Comparison of ENCODE assay signal across 17 cellular contexts in the genomic region with DNA sequence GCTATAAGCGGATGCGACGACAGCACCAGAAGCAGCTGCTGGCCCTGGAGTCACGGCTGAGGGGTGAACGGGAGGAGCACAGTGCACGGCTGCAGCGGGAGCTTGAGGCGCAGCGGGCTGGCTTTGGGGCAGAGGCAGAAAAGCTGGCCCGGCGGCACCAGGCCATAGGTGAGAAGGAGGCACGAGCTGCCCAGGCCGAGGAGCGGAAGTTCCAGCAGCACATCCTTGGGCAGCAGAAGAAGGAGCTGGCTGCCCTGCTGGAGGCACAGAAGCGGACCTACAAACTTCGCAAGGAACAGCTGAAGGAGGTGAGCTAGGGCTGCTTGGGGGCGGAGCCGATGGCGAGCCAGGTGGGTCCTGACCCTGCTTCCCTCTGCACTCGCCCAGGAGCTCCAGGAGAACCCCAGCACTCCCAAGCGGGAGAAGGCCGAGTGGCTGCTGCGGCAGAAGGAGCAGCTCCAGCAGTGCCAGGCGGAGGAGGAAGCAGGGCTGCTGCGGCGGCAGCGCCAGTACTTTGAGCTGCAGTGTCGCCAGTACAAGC. TPM values are rescaled to one million over a fixed set of nuclear protein-coding genes. Genes with fewer than 3 reads are reported as not detected.
"Had no signal": no experiment of that assay in that cellular context is flagged by ENCODE, and none has a peak within 500 bp of the region (broad histone marks: within the 10 kb centered on the region; RNA-seq: fewer than 3 reads in every experiment).

No MANE protein-coding gene starts in this region.

- H3K4me1 ChIP-seq: neural progenitor cell had no signal

- H3K4me3 ChIP-seq: lung, neural progenitor cell, thoracic aorta had no signal

- H3K4me1 Mint-ChIP-seq: activated CD4-positive, alpha-beta T cell treated with anti-CD3 and anti-CD28 coated beads, Interleukin-2, amount 10 ng/mL, durations not matched to agents 7 days and 5 days; activated naive CD8-positive, alpha-beta T cell treated with anti-CD3 and anti-CD28 coated beads, Interleukin-2, amount 10 ng/mL, durations not matched to agents 7 days and 5 days; mesothelial cell of epicardium had no signal

- H3K9me3 Mint-ChIP-seq: activated CD4-positive, alpha-beta T cell treated with anti-CD3 and anti-CD28 coated beads, Interleukin-2, amount 10 ng/mL, durations not matched to agents 7 days and 5 days; activated naive CD8-positive, alpha-beta T cell treated with anti-CD3 and anti-CD28 coated beads, Interleukin-2, amount 10 ng/mL, durations not matched to agents 7 days and 5 days; activated T-helper 1 cell treated with anti-CD3 and anti-CD28 coated beads, Interleukin-12 subunit alpha, Interleukin-12 subunit beta, Interleukin-2, Interleukin-4 antibody, amounts not matched to agents 30 ng/mL and 10 ng/mL and 1 ng/mL, durations not matched to agents 14 hours and 24 hours and 36 hours; dendritic cell treated with granulocyte-macrophage colony-stimulating factor and Interleukin-4, amounts not matched to agents 40 ng/mL and 50 ng/mL, for 4 days; mesothelial cell of epicardium; neural progenitor cell had no signal

- H3K4me3 Mint-ChIP-seq: activated CD4-positive, alpha-beta T cell treated with anti-CD3 and anti-CD28 coated beads, Interleukin-2, amount 10 ng/mL, durations not matched to agents 7 days and 5 days; activated naive CD8-positive, alpha-beta T cell treated with anti-CD3 and anti-CD28 coated beads, Interleukin-2, amount 10 ng/mL, durations not matched to agents 7 days and 5 days; activated T-helper 1 cell treated with anti-CD3 and anti-CD28 coated beads, Interleukin-12 subunit alpha, Interleukin-12 subunit beta, Interleukin-2, Interleukin-4 antibody, amounts not matched to agents 30 ng/mL and 10 ng/mL and 1 ng/mL, durations not matched to agents 14 hours and 24 hours and 36 hours; dendritic cell treated with granulocyte-macrophage colony-stimulating factor and Interleukin-4, amounts not matched to agents 40 ng/mL and 50 ng/mL, for 4 days; mesothelial cell of epicardium; neural progenitor cell had no signal

- H3K27ac ChIP-seq: epithelial cell of prostate, neural progenitor cell, thoracic aorta had no signal

- H3K27ac Mint-ChIP-seq: activated CD4-positive, alpha-beta T cell treated with anti-CD3 and anti-CD28 coated beads, Interleukin-2, amount 10 ng/mL, durations not matched to agents 7 days and 5 days; activated naive CD8-positive, alpha-beta T cell treated with anti-CD3 and anti-CD28 coated beads, Interleukin-2, amount 10 ng/mL, durations not matched to agents 7 days and 5 days; activated T-helper 1 cell treated with anti-CD3 and anti-CD28 coated beads, Interleukin-12 subunit alpha, Interleukin-12 subunit beta, Interleukin-2, Interleukin-4 antibody, amounts not matched to agents 30 ng/mL and 10 ng/mL and 1 ng/mL, durations not matched to agents 14 hours and 24 hours and 36 hours; dendritic cell treated with granulocyte-macrophage colony-stimulating factor and Interleukin-4, amounts not matched to agents 40 ng/mL and 50 ng/mL, for 4 days; mesothelial cell of epicardium; neural progenitor cell had no signal

- H3K36me3 ChIP-seq: neural progenitor cell had no signal

- H3K9me3 ChIP-seq: thoracic aorta had no signal

- H3K27me3 ChIP-seq: neural progenitor cell had no signal

- DNase-seq: activated CD4-positive, alpha-beta T cell treated with anti-CD3 and anti-CD28 coated beads, Interleukin-2, amount 10 ng/mL, durations not matched to agents 7 days and 5 days; activated CD4-positive, CD25-positive, alpha-beta regulatory T cell; activated naive CD8-positive, alpha-beta T cell treated with anti-CD3 and anti-CD28 coated beads, Interleukin-2, amount 10 ng/mL, durations not matched to agents 7 days and 5 days; anterior cingulate cortex; cerebellar nuclear complex; effector memory CD4-positive, alpha-beta T cell; foreskin melanocyte; stimulated activated CD4-positive, alpha-beta T cell treated with anti-CD3 and anti-CD28 coated beads, Interleukin-12 subunit alpha, Interleukin-12 subunit beta, amount 100 ng/mL, for 4 hours; stimulated activated CD4-positive, alpha-beta T cell treated with anti-CD3 and anti-CD28 coated beads, Interleukin-2, amount 100 ng/mL, for 24 hours; SW 1271 had no signal

- H3K27me3 Mint-ChIP-seq: activated CD4-positive, alpha-beta T cell treated with anti-CD3 and anti-CD28 coated beads, Interleukin-2, amount 10 ng/mL, durations not matched to agents 7 days and 5 days; activated naive CD8-positive, alpha-beta T cell treated with anti-CD3 and anti-CD28 coated beads, Interleukin-2, amount 10 ng/mL, durations not matched to agents 7 days and 5 days; dendritic cell treated with granulocyte-macrophage colony-stimulating factor and Interleukin-4, amounts not matched to agents 40 ng/mL and 50 ng/mL, for 4 days had no signal

RNA-seq across cellular contexts. Expression of a gene that starts 25.5 kb away (rescaled TPM):
- total RNA-seq: activated naive CD8-positive, alpha-beta T cell treated with anti-CD3 and anti-CD28 coated beads, Interleukin-2, amount 10 ng/mL, durations not matched to agents 7 days and 5 days had no signal
